ENCODE assay signal across 18 cellular contexts in the genomic region with DNA sequence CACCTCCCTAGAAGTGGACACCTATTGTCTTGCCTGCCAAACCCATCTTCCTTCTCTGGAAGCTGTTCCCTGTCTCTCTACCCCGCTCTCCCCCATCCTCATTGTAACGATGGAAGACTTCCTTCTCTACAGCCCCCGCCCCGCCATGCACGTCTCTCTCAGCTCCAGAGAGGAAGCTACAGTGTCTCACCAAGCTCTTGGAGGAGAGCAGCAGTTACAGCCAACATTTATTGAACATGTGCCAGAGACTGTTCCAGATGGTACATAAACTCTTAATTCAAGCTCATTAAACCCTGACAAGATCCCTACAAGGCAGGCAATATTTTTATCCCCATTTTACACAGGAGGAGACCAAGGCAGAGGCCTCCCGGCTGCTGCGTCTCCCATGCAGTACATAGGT. TPM values are rescaled to one million over a fixed set of nuclear protein-coding genes. Genes with fewer than 3 reads are reported as not detected.
A peak's percentile ranks its signal among the peaks of the same experiment; 100 is the strongest.
DNase-seq lines count a peak whose midpoint lies in the region; ATAC-seq and TF ChIP-seq lines count a peak whose summit lies in the region.
"Had no signal": no experiment of that assay in that cellular context is flagged by ENCODE, and none has a peak within 500 bp of the region (broad histone marks: within the 10 kb centered on the region; RNA-seq: fewer than 3 reads in every experiment).

No MANE protein-coding gene starts in this region.

- no peaks in the 10 kb centered on the region for H3K4me1 Mint-ChIP-seq in stimulated activated memory B cell treated with anti-CD40 and anti-IgM and Interleukin-4, amounts not matched to agents 10 μg/mL and 1 μg/mL and 100 μg/mL, for 72 hours
- H3K4me1 Mint-ChIP-seq: activated naive CD4-positive, alpha-beta T cell treated with anti-CD3 and anti-CD28 coated beads, Interleukin-2, amount 10 ng/mL, durations not matched to agents 7 days and 5 days had no signal

- ATAC-seq in left ventricle myocardium superior: peak; percentile 32
- no peak for ATAC-seq in stimulated activated memory B cell treated with anti-CD40 and anti-IgM and Interleukin-4, amounts not matched to agents 10 μg/mL and 1 μg/mL and 100 μg/mL, for 72 hours
- ATAC-seq: activated CD4-positive, CD25-positive, alpha-beta regulatory T cell treated with anti-CD3 and anti-CD28 coated beads, Interleukin-2, amount 50 U/mL, for 24 hours; foreskin keratinocyte had no signal

- intact Hi-C loops in left ventricle myocardium superior (cut with micrococcal nuclease) (no loop called here), left ventricle myocardium inferior (cut with micrococcal nuclease) (no loop called here), esophagus squamous epithelium (cut with DNase I) (no loop called here), thyroid gland (cut with DNase I) (no loop called here)

- no peaks in the 10 kb centered on the region for H3K36me3 Mint-ChIP-seq in stimulated activated memory B cell treated with anti-CD40 and anti-IgM and Interleukin-4, amounts not matched to agents 10 μg/mL and 1 μg/mL and 100 μg/mL, for 72 hours
- H3K36me3 Mint-ChIP-seq: activated naive CD4-positive, alpha-beta T cell treated with anti-CD3 and anti-CD28 coated beads, Interleukin-2, amount 10 ng/mL, durations not matched to agents 7 days and 5 days had no signal

- H3K4me3 Mint-ChIP-seq in stimulated activated memory B cell treated with anti-CD40 and anti-IgM and Interleukin-4, amounts not matched to agents 10 μg/mL and 1 μg/mL and 100 μg/mL, for 72 hours: no peak overlapping the region
- H3K4me3 Mint-ChIP-seq: activated naive CD4-positive, alpha-beta T cell treated with anti-CD3 and anti-CD28 coated beads, Interleukin-2, amount 10 ng/mL, durations not matched to agents 7 days and 5 days; stimulated activated naive CD8-positive, alpha-beta T cell treated with anti-CD3 and anti-CD28 coated beads, Interleukin-15, Interleukin-2, amounts not matched to agents 100 ng/mL and 50 ng/mL, for 24 hours had no signal

- no peaks in the 10 kb centered on the region for H3K27me3 Mint-ChIP-seq in stimulated activated memory B cell treated with anti-CD40 and anti-IgM and Interleukin-4, amounts not matched to agents 10 μg/mL and 1 μg/mL and 100 μg/mL, for 72 hours

- H3K27me3 ChIP-seq in left ventricle myocardium inferior (ENCODE audit: low read depth): no peaks in the 10 kb centered on the region
- peaks cover 0 to 7% (median 0%) of the 10 kb centered on the region in 4 donors for H3K27me3 ChIP-seq in esophagus squamous epithelium
- H3K27me3 ChIP-seq in hepatocyte: no peaks in the 10 kb centered on the region
- H3K27me3 ChIP-seq in thyroid gland: no peaks in the 10 kb centered on the region
- H3K27me3 ChIP-seq: foreskin keratinocyte had no signal

- H3K27ac Mint-ChIP-seq in stimulated activated memory B cell treated with anti-CD40 and anti-IgM and Interleukin-4, amounts not matched to agents 10 μg/mL and 1 μg/mL and 100 μg/mL, for 72 hours: no peak overlapping the region
- H3K27ac Mint-ChIP-seq: activated naive CD4-positive, alpha-beta T cell treated with anti-CD3 and anti-CD28 coated beads, Interleukin-2, amount 10 ng/mL, durations not matched to agents 7 days and 5 days; stimulated activated naive CD8-positive, alpha-beta T cell treated with anti-CD3 and anti-CD28 coated beads, Interleukin-15, Interleukin-2, amounts not matched to agents 100 ng/mL and 50 ng/mL, for 24 hours had no signal

- H3K27ac ChIP-seq in left ventricle myocardium inferior (replicated peaks) (no peak overlapping the region), esophagus squamous epithelium (peak overlapping the region in 3 of 4 donors; percentile 6 to 49 (median 39)), hepatocyte (no peak overlapping the region), thyroid gland (no peak overlapping the region)
- H3K27ac ChIP-seq: foreskin keratinocyte, KMS-11 had no signal

- H3K4me3 ChIP-seq in left ventricle myocardium inferior (no peak overlapping the region), esophagus squamous epithelium (no peak overlapping the region), hepatocyte (no peak overlapping the region), thyroid gland (replicated peaks in 1 of 3) (no peak overlapping the region)
- H3K4me3 ChIP-seq: HAP-1 had no signal

- TF ChIP-seq POLR2A in esophagus squamous epithelium (IDR thresholded peaks at IDR 0.05) (no peak), thyroid gland (IDR thresholded peaks at IDR 0.05) (no peak)

- H3K4me2 ChIP-seq in hepatocyte: no peak overlapping the region
- H3K4me2 ChIP-seq: KMS-11 had no signal

- H4K20me1 ChIP-seq in hepatocyte (ENCODE audit: insufficient read depth, poor library complexity, severe bottlenecking): no peaks in the 10 kb centered on the region

- no peaks in the 10 kb centered on the region for H3K79me2 ChIP-seq in hepatocyte

- H3K9me3 Mint-ChIP-seq in stimulated activated memory B cell treated with anti-CD40 and anti-IgM and Interleukin-4, amounts not matched to agents 10 μg/mL and 1 μg/mL and 100 μg/mL, for 72 hours: no peaks in the 10 kb centered on the region
- H3K9me3 Mint-ChIP-seq: activated naive CD4-positive, alpha-beta T cell treated with anti-CD3 and anti-CD28 coated beads, Interleukin-2, amount 10 ng/mL, durations not matched to agents 7 days and 5 days; stimulated activated naive CD8-positive, alpha-beta T cell treated with anti-CD3 and anti-CD28 coated beads, Interleukin-15, Interleukin-2, amounts not matched to agents 100 ng/mL and 50 ng/mL, for 24 hours had no signal

- no peak for DNase-seq in left ventricle myocardium superior
- DNase-seq in left ventricle myocardium inferior: no peak
- DNase-seq in NCI-H69 (lab: John Stamatoyannopoulos, UW): peak; percentile 95
- no peak for DNase-seq in esophagus squamous epithelium (lab: John Stamatoyannopoulos, UW)
- DNase-seq in hepatocyte (ENCODE audit: low spot score): no peak
- DNase-seq in NCI-H128 (lab: John Stamatoyannopoulos, UW; ENCODE audit: unreplicated experiment): no peak
- no peak for DNase-seq in thyroid gland
- DNase-seq: activated CD8-positive, alpha-beta memory T cell treated with anti-CD3 and anti-CD28 coated beads, Interleukin-2, amount 50 U/mL, for 4 hours; activated naive CD4-positive, alpha-beta T cell treated with anti-CD3 and anti-CD28 coated beads, Interleukin-2, amount 10 ng/mL, durations not matched to agents 7 days and 5 days; DND-41; effector CD8-positive, alpha-beta T cell; foreskin keratinocyte; SW 1271 had no signal

- WGBS in esophagus squamous epithelium, 2 donors: 21 to 25% methylated on average over 6 to 7 of the region's 7 CpGs
- WGBS in hepatocyte (ENCODE audit: low lambda C conversion rate, missing lambda C conversion rate): 63% methylated on average over 7 of the region's 7 CpGs
- WGBS in thyroid gland, 2 donors: 48 to 61% methylated on average over 7 of the region's 7 CpGs

- TF ChIP-seq CTCF in left ventricle myocardium inferior (IDR thresholded peaks at IDR 0.05; ENCODE audit: borderline replicate concordance) (no peak), esophagus squamous epithelium (IDR thresholded peaks at IDR 0.05) (no peak), hepatocyte (IDR thresholded peaks at IDR 0.05; ENCODE audit: poor library complexity) (no peak), thyroid gland (IDR thresholded peaks at IDR 0.05) (no peak)

- H3K9me2 ChIP-seq in hepatocyte (replicated peaks; ENCODE audit: insufficient read depth): no peaks in the 10 kb centered on the region

- H3K4me1 ChIP-seq in left ventricle myocardium inferior (peaks cover 7% of the 10 kb centered on the region), esophagus squamous epithelium (peaks cover 0 to 44% (median 18%) of the 10 kb centered on the region in 3 donors), hepatocyte (ENCODE audit: insufficient read depth) (no peaks in the 10 kb centered on the region), thyroid gland (peaks cover 5 to 10% of the 10 kb centered on the region in 2 donors)
- H3K4me1 ChIP-seq: HAP-1 had no signal

- no peak overlapping the region for H2AFZ ChIP-seq in hepatocyte

- H3K9me3 ChIP-seq in left ventricle myocardium inferior (replicated peaks): no peaks in the 10 kb centered on the region
- H3K9me3 ChIP-seq in esophagus squamous epithelium: no peaks in the 10 kb centered on the region
- no peaks in the 10 kb centered on the region for H3K9me3 ChIP-seq in hepatocyte (ENCODE audit: low read depth)
- no peaks in the 10 kb centered on the region for H3K9me3 ChIP-seq in thyroid gland
- H3K9me3 ChIP-seq: HAP-1 had no signal

- no peaks in the 10 kb centered on the region for H3K36me3 ChIP-seq in left ventricle myocardium inferior
- no peaks in the 10 kb centered on the region for H3K36me3 ChIP-seq in esophagus squamous epithelium
- H3K36me3 ChIP-seq in hepatocyte (replicated peaks; ENCODE audit: insufficient read depth, low read depth): no peaks in the 10 kb centered on the region
- H3K36me3 ChIP-seq in thyroid gland: no peaks in the 10 kb centered on the region
- H3K36me3 ChIP-seq: HAP-1 had no signal

RNA-seq across cellular contexts. Expression of gene MCHR1, which starts 15.1 kb away (rescaled TPM):
- total RNA-seq in left ventricle myocardium superior: 1.4 TPM
- 0.36 TPM for total RNA-seq in left ventricle myocardium inferior
- total RNA-seq in esophagus squamous epithelium: under 1 TPM in 1 of 4 donors, not detected in 3; 0.56 TPM
- 0.50 and 1.1 TPM in 2 replicates for total RNA-seq in hepatocyte
- 1.1 TPM in 1 of 2 replicates, not detected in the other for polyA plus RNA-seq in hepatocyte
- not detected for total RNA-seq in thyroid gland

RNA-seq across cellular contexts. Expression of gene MRTFA, which starts 57.9 kb away (rescaled TPM):
- total RNA-seq in left ventricle myocardium superior (32.5 TPM), left ventricle myocardium inferior (19.2 TPM), esophagus squamous epithelium (10 to 100 TPM; 24.5 to 56.3 (median 40.9) TPM), hepatocyte (16.7 and 29.7 TPM in 2 replicates), thyroid gland (100 to 1,000 TPM in 3 of 4 donors, 10 to 100 TPM in 1; 81.4 to 210 (median 122) TPM)
- 19.0 and 20.9 TPM in 2 replicates for polyA plus RNA-seq in hepatocyte

Comparison
In these comparisons a context has a peak if more than half of its experiments do, and no peak if none do; other contexts are left out.
1. H3K27ac ChIP-seq: peak in esophagus squamous epithelium (3 of 4); none in left ventricle myocardium inferior (single experiment), hepatocyte (single experiment) and thyroid gland (0 of 3).